In genomic region chr9:114456929-114457328, GRCh38 we compare ENCODE assay signal across 32 cellular contexts.
"Had no signal": no experiment of that assay in that cellular context is flagged by ENCODE, and none has a peak within 500 bp of the region (broad histone marks: within the 10 kb centered on the region; RNA-seq: fewer than 3 reads in every experiment).

No MANE protein-coding gene starts in this region.

- H3K9me3 ChIP-seq: adrenal gland, body of pancreas, SJCRH30 had no signal

- H3K4me2 ChIP-seq: PC-9 had no signal

- H3K4me1 ChIP-seq: SJCRH30 had no signal

- FAIRE-seq: astrocyte, RCC 7860 had no signal

- H3K36me3 ChIP-seq: adrenal gland, SJCRH30 had no signal

- H3K27me3 ChIP-seq: adrenal gland, body of pancreas, SJCRH30 had no signal

- H3K27ac ChIP-seq: adrenal gland, body of pancreas, PC-9, SJCRH30, SK-N-MC, VCaP had no signal

- H2AFZ ChIP-seq: PC-9 had no signal

- H3K4me3 ChIP-seq: adrenal gland, body of pancreas, PC-9, SJCRH30, SK-N-MC had no signal

- DNase-seq: activated B cell treated with CpG ODN at 0.5 μM for 24 hours; activated CD4-positive, alpha-beta memory T cell treated with anti-CD3 and anti-CD28 coated beads for 36 hours; activated CD4-positive, alpha-beta T cell treated with anti-CD3 and anti-CD28 coated beads for 4 hours; activated CD4-positive, alpha-beta T cell treated with anti-CD3 and anti-CD28 coated beads, Interleukin-2, amount 50 U/mL, for 1 hour; activated CD4-positive, CD25-positive, alpha-beta regulatory T cell treated with anti-CD3 and anti-CD28 coated beads, Interleukin-2, amount 50 U/mL, for 72 hours; activated CD8-positive, alpha-beta memory T cell treated with anti-CD3 and anti-CD28 coated beads, Interleukin-2, amount 50 U/mL, for 4 hours; activated gamma-delta T cell treated with Interleukin-2 at 50 U/mL for 16 hours; activated naive CD4-positive, alpha-beta T cell treated with anti-CD3 and anti-CD28 coated beads for 36 hours; activated T-cell treated with anti-CD3 and anti-CD28 coated beads for 4 hours; activated T-cell treated with anti-CD3 and anti-CD28 coated beads, Interleukin-2, amount 50 U/mL, for 4 hours; adrenal gland; body of pancreas; central memory CD4-positive, alpha-beta T cell; Karpas-422; KBM-7; MM.1S; MV-4-11; NCI-H1092; NCI-H1436 treated with DMSO at 0.1 percent for 48 hours; NCI-H1694 treated with DMSO at 0.1 percent for 48 hours; NCI-H2029; NCI-H345; NCI-H524 treated with DMSO at 0.1 percent for 48 hours; NK-92 treated with Interleukin-12 subunit alpha and Interleukin-12 subunit beta, amount 100 ng/mL, for 24 hours; PC-9; SHP77; SJCRH30 had no signal

- ATAC-seq: activated naive CD4-positive, alpha-beta T cell treated with anti-CD3 and anti-CD28 coated beads, Interleukin-2, amount 50 U/mL, for 72 hours; activated T-cell treated with anti-CD3 and anti-CD28 coated beads, Interleukin-2, amount 50 U/mL, for 4 hours; body of pancreas had no signal
